Comparison of ENCODE assay signal across 11 cellular contexts in the genomic region with DNA sequence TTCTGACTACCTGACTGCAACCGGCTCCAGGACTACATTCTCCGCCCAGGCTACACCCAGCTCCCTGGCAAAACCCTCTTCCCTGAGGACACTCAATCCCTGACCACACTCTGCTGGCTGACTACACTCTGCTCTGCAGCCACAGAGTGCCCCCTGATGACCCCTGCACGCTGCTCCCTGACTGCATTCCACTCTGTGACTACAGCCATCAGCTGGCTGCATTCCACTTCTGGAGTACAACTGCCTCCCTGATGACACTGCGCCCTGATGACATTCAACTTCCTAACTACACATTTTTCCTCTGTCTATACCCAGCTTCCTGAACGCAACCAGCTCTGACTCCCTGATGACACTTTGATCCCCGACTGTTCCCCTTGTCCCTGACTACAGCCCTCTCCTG.
DNase-seq lines count a peak whose midpoint lies in the region; ATAC-seq and TF ChIP-seq lines count a peak whose summit lies in the region.
"Had no signal": no experiment of that assay in that cellular context is flagged by ENCODE, and none has a peak within 500 bp of the region (broad histone marks: within the 10 kb centered on the region; RNA-seq: fewer than 3 reads in every experiment).

No MANE protein-coding gene starts in this region.

- ATAC-seq in HG03439 (IDR thresholded peaks at IDR 0.05; ENCODE audit: unreplicated experiment): no peak

- H3K4me1 ChIP-seq in transverse colon: no peaks in the 10 kb centered on the region

- no peak overlapping the region for H3K27ac Mint-ChIP-seq in MCF 10A (ENCODE audit: low read depth, unreplicated experiment)

- TF ChIP-seq CTCF in MCF 10A (IDR thresholded peaks at IDR 0.05; ENCODE audit: unreplicated experiment) (no peak), transverse colon (IDR thresholded peaks at IDR 0.05) (no peak)

- H3K27ac ChIP-seq in transverse colon: no peak overlapping the region
- H3K27ac ChIP-seq: 22Rv1 had no signal

- BruUV-seq in MCF 10A (replicated peaks; lab: Mats Ljungman, UMichigan): no TSS peak

- H3K4me3 Mint-ChIP-seq in MCF 10A (ENCODE audit: unreplicated experiment): no peak overlapping the region

- TF ChIP-seq EP300 in transverse colon (IDR thresholded peaks at IDR 0.05; ENCODE audit: low read depth): no peak

- H3K27me3 ChIP-seq in transverse colon: no peaks in the 10 kb centered on the region

- whole genome bisulfite sequencing in transverse colon (ENCODE audit: low coverage in 1 of 2), 2 donors: 17 to 37% methylated on average over 3 to 6 of the region's 6 CpGs

- TF ChIP-seq POLR2A in transverse colon (IDR thresholded peaks at IDR 0.05): no peak

- H3K9me3 ChIP-seq in transverse colon: no peaks in the 10 kb centered on the region

- in situ Hi-C loops in transverse colon (cut with MboI; ENCODE audit: low pct_ligation_motif_present in 1 of 4, low pct_unique_long_range_greater_than_20kb in 1 of 4, low sequenced_read_pairs in 3 of 4): no loop called here

- CTCF ChIA-PET in MCF 10A (lab: Yijun Ruan, JAX): interaction anchor here (0.6 kb wide), 2 partner anchors 17 to 1692 kb away, joined by 3 to 4 read pairs; no protein-coding TSS in a partner anchor

- POLR2A ChIA-PET in MCF 10A (lab: Yijun Ruan, JAX): no interaction called here

- intact Hi-C loops in MCF 10A (cut with micrococcal nuclease): no loop called here
- intact Hi-C loops in transverse colon (cut with DNase I; ENCODE audit: low total_unique reads): no loop called here

- no peaks in the 10 kb centered on the region for H3K36me3 ChIP-seq in transverse colon

- peaks cover 9% of the 10 kb centered on the region for H3K4me1 Mint-ChIP-seq in MCF 10A (ENCODE audit: insufficient read depth, unreplicated experiment)

- H3K9me3 Mint-ChIP-seq in MCF 10A (ENCODE audit: unreplicated experiment): no peaks in the 10 kb centered on the region

- no peak overlapping the region for H3K4me3 ChIP-seq in transverse colon

- no peaks in the 10 kb centered on the region for H3K36me3 Mint-ChIP-seq in MCF 10A (ENCODE audit: insufficient read depth, unreplicated experiment)

- H3K27me3 Mint-ChIP-seq in MCF 10A (ENCODE audit: insufficient read depth, unreplicated experiment): no peaks in the 10 kb centered on the region

- DNase-seq in NCI-H1417 (lab: John Stamatoyannopoulos, UW) (peak in 2 of 3 experiments; percentile 43 to 64), NCI-H1417 treated with DMSO at 0.1 percent for 48 hours (lab: John Stamatoyannopoulos, UW) (no peak), MCF 10A (ENCODE audit: unreplicated experiment) (peak; percentile 43), kidney tubule cell (ENCODE audit: low spot score) (peak; percentile 76), transverse colon (peak; percentile 7), inferior parietal cortex (ENCODE audit: extremely low spot score) (no peak), NOMO-1 treated with DMSO at 0.1 percent for 48 hours (lab: John Stamatoyannopoulos, UW; ENCODE audit: unreplicated experiment) (no peak)
- DNase-seq: activated CD4-positive, alpha-beta T cell treated with anti-CD3 and anti-CD28 coated beads for 4 hours; amniotic stem cell had no signal

Comparison
In these comparisons a context has a peak if more than half of its experiments do, and no peak if none do; other contexts are left out.
1. DNase-seq: peak in NCI-H1417 (2 of 3), MCF 10A (single experiment), kidney tubule cell (single experiment) and transverse colon (single experiment); none in NCI-H1417 treated with DMSO at 0.1 percent for 48 hours (single experiment), inferior parietal cortex (single experiment) and NOMO-1 treated with DMSO at 0.1 percent for 48 hours (single experiment).